Comparison of ENCODE assay signal across 15 cellular contexts in the genomic region with DNA sequence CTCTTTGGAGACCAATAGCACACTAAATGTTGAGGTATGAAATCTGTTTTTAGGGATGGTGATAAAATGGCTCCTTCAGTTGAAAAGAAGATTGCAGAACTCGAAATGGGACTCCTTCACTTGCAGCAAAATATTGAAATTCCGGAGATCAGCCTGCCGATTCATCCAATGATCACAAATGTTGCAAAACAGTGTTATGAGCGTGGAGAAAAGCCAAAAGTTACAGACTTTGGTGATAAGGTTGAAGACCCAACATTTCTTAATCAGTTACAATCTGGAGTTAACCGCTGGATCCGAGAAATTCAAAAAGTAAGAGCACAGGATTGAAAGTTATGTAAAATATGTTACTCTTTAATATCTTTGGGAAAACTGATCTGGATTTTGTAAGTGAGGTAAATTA. TPM values are rescaled to one million over a fixed set of nuclear protein-coding genes. Genes with fewer than 3 reads are reported as not detected.
A peak's percentile ranks its signal among the peaks of the same experiment; 100 is the strongest.
DNase-seq lines count a peak whose midpoint lies in the region; ATAC-seq and TF ChIP-seq lines count a peak whose summit lies in the region.
"Had no signal": no experiment of that assay in that cellular context is flagged by ENCODE, and none has a peak within 500 bp of the region (broad histone marks: within the 10 kb centered on the region; RNA-seq: fewer than 3 reads in every experiment).

No MANE protein-coding gene starts in this region.

- H3K79me1 ChIP-seq in neuronal stem cell (ENCODE audit: low read depth, low read length): peaks cover 3% of the 10 kb centered on the region

- no peak overlapping the region for H3K18ac ChIP-seq in neuronal stem cell (ENCODE audit: low read length)

- no peak for TF ChIP-seq CTCF in HCT116 (IDR thresholded peaks at IDR 0.05 in 2 of 3, conservative IDR thresholded peaks at IDR 0.05 in 1 of 3; ENCODE audit: borderline replicate concordance in 1 of 3, insufficient read depth in 1 of 3, low read depth in 2 of 3, low read length in 2 of 3)
- no peak for TF ChIP-seq CTCF in gastroesophageal sphincter (IDR thresholded peaks at IDR 0.05)

- no peak overlapping the region for H2BK120ac ChIP-seq in neuronal stem cell (ENCODE audit: low read depth, low read length)

- RAD21 ChIA-PET in HCT116 (lab: Charles Lee; ENCODE audit: low non-redundant PET in 1 of 2, low total read pairs in 2 of 2, uncharacterized antibody in 2 of 2, unreplicated experiment in 2 of 2): no interaction called here

- DNase-seq in HCT116 (ENCODE audit: low read depth, low spot score) (no peak), amniotic epithelial cell (ENCODE audit: low read depth) (peak; percentile 37), neuronal stem cell (ENCODE audit: low spot score) (no peak), AG08396 (ENCODE audit: low spot score) (no peak), DMS 273 (lab: John Stamatoyannopoulos, UW; ENCODE audit: unreplicated experiment) (no peak)
- DNase-seq: activated CD8-positive, alpha-beta T cell treated with anti-CD3 and anti-CD28 coated beads for 36 hours; activated effector memory CD4-positive, alpha-beta T cell treated with anti-CD3 and anti-CD28 coated beads, Interleukin-2, amount 50 U/mL, for 16 hours; islet precursor cell; midbrain; NCI-H1417; nucleus accumbens; stimulated activated naive CD8-positive, alpha-beta T cell treated with anti-CD3 and anti-CD28 coated beads, Interleukin-15, Interleukin-2, amounts not matched to agents 100 U/mL and 50 U/mL, for 24 hours had no signal

- H3K23ac ChIP-seq in neuronal stem cell (ENCODE audit: low read depth, low read length, poor library complexity): no peak overlapping the region

- no peak for ATAC-seq in HCT116
- ATAC-seq in gastroesophageal sphincter: no peak
- ATAC-seq: activated CD8-positive, alpha-beta T cell treated with anti-CD3 and anti-CD28 coated beads for 36 hours; stimulated activated naive CD8-positive, alpha-beta T cell treated with anti-CD3 and anti-CD28 coated beads, Interleukin-15, Interleukin-2, amounts not matched to agents 100 U/mL and 50 U/mL, for 24 hours had no signal

- no peak overlapping the region for H3K9ac ChIP-seq in HCT116 (ENCODE audit: low read length)
- H3K9ac ChIP-seq in subcutaneous abdominal adipose tissue (ENCODE audit: low read length in 5 of 5): peak overlapping the region in 1 of 5 donors; percentile 29
- H3K9ac ChIP-seq in neuronal stem cell (ENCODE audit: low read depth, low read length, poor library complexity): no peak overlapping the region

- no peak overlapping the region for H2BK12ac ChIP-seq in neuronal stem cell (ENCODE audit: low read length)

- H3K27me3 ChIP-seq in HCT116 (ENCODE audit: insufficient read depth, low read length) (no peaks in the 10 kb centered on the region), gastroesophageal sphincter (no peaks in the 10 kb centered on the region), subcutaneous abdominal adipose tissue (ENCODE audit: control insufficient read depth in 5 of 5, insufficient read depth in 4 of 5, low read length in 5 of 5) (no peaks in the 10 kb centered on the region), neuronal stem cell (ENCODE audit: control insufficient read depth in 3 of 3, insufficient read depth in 3 of 3, low read depth in 1 of 3, low read length in 3 of 3) (no peaks in the 10 kb centered on the region)

- H3K79me2 ChIP-seq in HCT116 (ENCODE audit: insufficient read depth, low read length): peaks cover 21% of the 10 kb centered on the region

- TF ChIP-seq POLR2A in HCT116 (IDR thresholded peaks at IDR 0.05; ENCODE audit: borderline replicate concordance, extremely low read depth, insufficient read depth, insufficient read length) (no peak), gastroesophageal sphincter (IDR thresholded peaks at IDR 0.05) (no peak)

- peaks cover 36 to 47% of the 10 kb centered on the region in 2 experiments; a peak in 3 of 4 replicates for H3K36me3 ChIP-seq in HCT116 (ENCODE audit: control insufficient read depth in 1 of 2, insufficient read depth in 2 of 2, low read length in 2 of 2)
- H3K36me3 ChIP-seq in gastroesophageal sphincter: peaks cover 2 to 84% of the 10 kb centered on the region in 2 donors
- H3K36me3 ChIP-seq in subcutaneous abdominal adipose tissue (ENCODE audit: control insufficient read depth in 5 of 5, insufficient read depth in 5 of 5, low read length in 5 of 5): peaks cover 27 to 79% (median 64%) of the 10 kb centered on the region in 5 donors
- peaks cover 36 to 94% of the 10 kb centered on the region in 2 donors for H3K36me3 ChIP-seq in neuronal stem cell (replicated peaks in 1 of 2; ENCODE audit: control insufficient read depth in 2 of 2, insufficient read depth in 2 of 2, low read length in 2 of 2)

- WGBS in gastroesophageal sphincter (ENCODE audit: low coverage in 1 of 2), 2 donors: 88 to 90% methylated on average over 6 of the region's 6 CpGs
- no CpG with 5 or more reads among the region's 6 CpGs for WGBS in neuronal stem cell (ENCODE audit: extremely low coverage in 2 of 2, insufficient read length in 2 of 2, insufficient replicate concordance in 1 of 2), 2 donors

- H3K9me2 ChIP-seq in HCT116 (ENCODE audit: insufficient read depth): no peaks in the 10 kb centered on the region

- no peaks in the 10 kb centered on the region for H4K20me1 ChIP-seq in HCT116 (ENCODE audit: insufficient read depth)

- H3K4me2 ChIP-seq in HCT116 (ENCODE audit: low read length) (no peak overlapping the region), neuronal stem cell (ENCODE audit: insufficient read depth, low read length, poor library complexity, severe bottlenecking) (no peak overlapping the region)

- no peak overlapping the region for H3K14ac ChIP-seq in neuronal stem cell (ENCODE audit: low read length)

- no peak for TF ChIP-seq EP300 in gastroesophageal sphincter (IDR thresholded peaks at IDR 0.05)

- H2AFZ ChIP-seq in HCT116 (ENCODE audit: low read depth, low read length, poor library complexity, severe bottlenecking) (no peak overlapping the region), neuronal stem cell (ENCODE audit: low read length) (no peak overlapping the region)

- H4K91ac ChIP-seq in neuronal stem cell (ENCODE audit: low read depth, low read length, poor library complexity): no peak overlapping the region

- no peak overlapping the region for H2BK5ac ChIP-seq in neuronal stem cell (ENCODE audit: low read length)

- no peak overlapping the region for H3K4ac ChIP-seq in neuronal stem cell (ENCODE audit: low read length)

- CTCF ChIA-PET in HCT116 (lab: Charles Lee): no interaction called here

- no peaks in the 10 kb centered on the region for H3K9me3 ChIP-seq in HCT116 (ENCODE audit: control insufficient read depth in 1 of 2, insufficient read depth in 1 of 2, low read depth in 1 of 2, low read length in 2 of 2)
- no peaks in the 10 kb centered on the region for H3K9me3 ChIP-seq in gastroesophageal sphincter
- no peaks in the 10 kb centered on the region for H3K9me3 ChIP-seq in subcutaneous abdominal adipose tissue (ENCODE audit: control insufficient read depth in 5 of 5, low read length in 5 of 5)
- H3K9me3 ChIP-seq in neuronal stem cell (replicated peaks in 1 of 2; ENCODE audit: control insufficient read depth in 2 of 2, insufficient read depth in 1 of 2, low read depth in 1 of 2, low read length in 2 of 2): no peaks in the 10 kb centered on the region

- no peak overlapping the region for H2BK15ac ChIP-seq in neuronal stem cell (ENCODE audit: low read length)

- H4K8ac ChIP-seq in neuronal stem cell (ENCODE audit: low read depth, low read length): no peak overlapping the region

- POLR2A ChIA-PET in HCT116 (lab: Charles Lee): no interaction called here

- TSS peak; percentile 25 for BruUV-seq in HCT116 (replicated peaks; lab: Mats Ljungman, UMichigan)

- TF ChIP-seq RAD21 in HCT116 (IDR thresholded peaks at IDR 0.05; ENCODE audit: low read depth): no peak

- H3K4me1 ChIP-seq in HCT116 (ENCODE audit: control insufficient read depth in 1 of 2, insufficient read depth in 2 of 2, low read length in 2 of 2): peaks cover 12 to 14% of the 10 kb centered on the region in 2 experiments
- H3K4me1 ChIP-seq in gastroesophageal sphincter: peaks cover 0 to 38% (median 5%) of the 10 kb centered on the region in 3 donors
- peaks cover 0 to 20% (median 18%) of the 10 kb centered on the region in 5 donors for H3K4me1 ChIP-seq in subcutaneous abdominal adipose tissue (ENCODE audit: control insufficient read depth in 5 of 5, insufficient read depth in 5 of 5, low read length in 5 of 5)
- H3K4me1 ChIP-seq in neuronal stem cell (ENCODE audit: control insufficient read depth in 2 of 2, insufficient read depth in 1 of 2, low read depth in 1 of 2, low read length in 2 of 2): no peaks in the 10 kb centered on the region

- no peak overlapping the region for H2AK5ac ChIP-seq in neuronal stem cell (ENCODE audit: low read depth, low read length)

- H3K4me3 ChIP-seq in HCT116 (replicated peaks in 1 of 2; ENCODE audit: low read depth in 1 of 2, low read length in 2 of 2) (no peak overlapping the region), gastroesophageal sphincter (no peak overlapping the region), subcutaneous abdominal adipose tissue (ENCODE audit: low read depth in 1 of 5, low read length in 5 of 5) (no peak overlapping the region), neuronal stem cell (ENCODE audit: low read length in 2 of 2) (no peak overlapping the region)
- H3K4me3 ChIP-seq: SK-N-MC had no signal

- peak overlapping the region; percentile 22; the same call in 1 of the 2 replicates for H3K27ac ChIP-seq in HCT116 (ENCODE audit: low read depth, low read length)
- H3K27ac ChIP-seq in gastroesophageal sphincter: peak overlapping the region; percentile 69 to 82 (median 77)
- H3K27ac ChIP-seq in subcutaneous abdominal adipose tissue (ENCODE audit: low read depth, low read length): peak overlapping the region; percentile 68
- H3K27ac ChIP-seq in neuronal stem cell (replicated peaks; ENCODE audit: low read length): no peak overlapping the region

- intact Hi-C loops in HCT116 (cut with micrococcal nuclease): no loop called here

TF ChIP-seq in HCT116, 20 proteins besides CTCF, POLR2A, EP300 and RAD21 (continues in another document):
- no peak for TF ChIP-seq YY1 (IDR thresholded peaks at IDR 0.05; ENCODE audit: extremely low read depth, insufficient replicate concordance, low read depth, low read length)
- no peak for TF ChIP-seq CBX3 (IDR thresholded peaks at IDR 0.05; ENCODE audit: low read depth)
- no peak for TF ChIP-seq SP1 (IDR thresholded peaks at IDR 0.05; ENCODE audit: low read depth)
- TF ChIP-seq, protein P1, sequence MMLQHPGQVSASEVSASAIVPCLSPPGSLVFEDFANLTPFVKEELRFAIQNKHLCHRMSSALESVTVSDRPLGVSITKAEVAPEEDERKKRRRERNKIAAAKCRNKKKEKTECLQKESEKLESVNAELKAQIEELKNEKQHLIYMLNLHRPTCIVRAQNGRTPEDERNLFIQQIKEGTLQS (IDR thresholded peaks at IDR 0.05): no peak
- TF ChIP-seq ZNF274 (IDR thresholded peaks at IDR 0.05; ENCODE audit: low read depth, low read length): no peak

RNA-seq across cellular contexts. Expression of a gene that starts 15.3 kb away (rescaled TPM):
- total RNA-seq in HCT116 (2021; ENCODE audit: unreplicated experiment): 361 TPM
- polyA plus RNA-seq in HCT116 (2012): 307 and 340 TPM in 2 replicates
- 1,000 to 10,000 TPM in 1 of 4 donors, 100 to 1,000 TPM in 3; 606 to 1,020 (median 666) TPM for total RNA-seq in gastroesophageal sphincter
- polyA plus RNA-seq in neuronal stem cell (2013, experiment 1 of 2): 54.3 TPM
- polyA plus RNA-seq in neuronal stem cell (2013, experiment 2 of 2): 50.1 TPM
